ENCODE assay signal across 1 cellular context in the genomic region with DNA sequence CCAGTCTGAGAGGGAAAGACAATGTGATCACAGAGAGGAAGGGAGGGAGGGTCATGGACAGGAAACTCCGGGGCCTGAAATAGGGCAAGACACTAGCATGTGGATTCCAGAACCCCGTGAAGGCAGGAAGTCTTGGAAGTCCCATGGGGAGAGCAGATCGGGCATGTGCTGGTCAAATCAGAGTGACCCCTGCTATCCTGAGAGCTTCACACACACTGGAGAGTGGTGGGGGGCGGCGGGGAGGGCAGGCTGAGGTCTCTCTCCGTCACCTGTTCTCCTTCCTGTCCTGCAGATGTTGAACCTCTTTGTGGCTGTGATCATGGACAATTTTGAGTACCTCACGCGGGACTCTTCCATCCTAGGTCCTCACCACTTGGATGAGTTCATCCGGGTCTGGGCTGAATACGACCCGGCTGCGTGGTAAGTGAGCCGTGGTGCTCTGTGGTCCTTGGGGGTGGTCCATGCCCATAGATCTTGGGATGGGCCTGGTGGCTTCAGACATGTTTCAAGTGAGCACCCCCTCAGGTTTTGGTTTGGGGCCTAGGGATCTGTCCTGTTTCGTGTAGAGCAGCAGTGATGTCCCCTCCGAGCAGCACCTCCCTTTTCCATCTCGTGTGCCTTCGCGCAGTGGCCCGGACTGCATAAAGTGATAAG.
TF ChIP-seq lines count a peak whose summit lies in the region.

No MANE protein-coding gene starts in this region.

TF ChIP-seq in HepG2, 621 proteins besides CTCF, POLR2A, EP300 and RAD21:
- TF ChIP-seq SP1 (IDR thresholded peaks at IDR 0.05) (no peak), SP1 (CRISPR knock-in tag; IDR thresholded peaks at IDR 0.05) (no peak)
- TF ChIP-seq, protein P1, sequence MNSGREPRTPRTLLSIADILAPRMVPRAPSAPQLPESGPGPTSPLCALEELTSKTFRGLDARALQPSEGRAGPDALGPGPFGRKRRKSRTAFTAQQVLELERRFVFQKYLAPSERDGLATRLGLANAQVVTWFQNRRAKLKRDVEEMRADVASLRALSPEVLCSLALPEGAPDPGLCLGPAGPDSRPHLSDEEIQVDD (CRISPR knock-in tag; IDR thresholded peaks at IDR 0.05; ENCODE audit: borderline replicate concordance) = no peak
